Comparison of ENCODE assay signal across 8 cellular contexts in genomic region chr1:2194319-2194897, GRCh38. TPM values are rescaled to one million over a fixed set of nuclear protein-coding genes. Genes with fewer than 3 reads are reported as not detected.
DNase-seq lines count a peak whose midpoint lies in the region; ATAC-seq and TF ChIP-seq lines count a peak whose summit lies in the region.

Gene FAAP20, minus strand, starts transcription at chr1:2194772. Its CDS starts 23 bp downstream, at chr1:2194749.

- H3K4me3 ChIP-seq in AG04449 (ENCODE audit: low read depth, low read length): peak within 1 kb of the TSS; percentile 66

- TF ChIP-seq CTCF in AG04449 (IDR thresholded peaks at IDR 0.05; ENCODE audit: insufficient read depth, low read length, missing control alignments) (no peak), nephron (IDR thresholded peaks at IDR 0.05; ENCODE audit: unreplicated experiment in 3 of 3) (no peak)

- ATAC-seq in GM18498 (IDR thresholded peaks at IDR 0.05; ENCODE audit: unreplicated experiment) (peak; percentile 53), HG02870 (IDR thresholded peaks at IDR 0.05; ENCODE audit: unreplicated experiment) (peak; percentile 43)

- no peaks in the 10 kb centered on the region for H3K27me3 Mint-ChIP-seq in nephron (ENCODE audit: low read depth)

- POLR2A ChIA-PET in AG04449 (lab: Yijun Ruan, JAX): interaction anchor here (0.7 to 1.5 kb wide), 10 partner anchors 33 to 213 kb away, joined by 3 to 9 read pairs (median 4); partner anchors contain the start of genes MORN1, RER1 and SKI

- CTCF ChIA-PET in AG04449 (lab: Yijun Ruan, JAX): interaction anchor here (0.7 to 26.3 kb wide), 37 partner anchors 11 to 1230 kb away, joined by 3 to 891 read pairs (median 6); partner anchors contain the start of genes MORN1, PEX10, RER1 and SKI

- H3K27ac ChIP-seq in temporal lobe (ENCODE audit: low read depth, low read length): peak within 1 kb of the TSS; percentile 47

- H3K27ac Mint-ChIP-seq in nephron: peak within 1 kb of the TSS; percentile 83 to 95 (median 94)

- H3K4me3 Mint-ChIP-seq in nephron: peak within 1 kb of the TSS; percentile 90 to 91 (median 91)

- no peaks in the 10 kb centered on the region for H3K9me3 Mint-ChIP-seq in nephron

- H3K36me3 Mint-ChIP-seq in nephron (ENCODE audit: low read depth): peaks cover 3% of the 10 kb centered on the region

- DNase-seq in AG04449 (ENCODE audit: low read depth, low spot score) (no peak), NCI-H2196 (lab: John Stamatoyannopoulos, UW; ENCODE audit: unreplicated experiment) (peak; percentile 71), fibroblast of peridontal ligament (ENCODE audit: extremely low read depth) (peak; percentile 53)
- peak; percentile 46 to 66 for DNase-seq in activated T-helper 1 cell treated with anti-CD3 and anti-CD28 coated beads, Interleukin-2, amount 50 U/mL, for 16 hours (ENCODE audit: low read depth in 1 of 2, low spot score in 1 of 2)

- H3K4me1 Mint-ChIP-seq in nephron: peaks cover 26% of the 10 kb centered on the region

RNA-seq across cellular contexts. Expression of gene FAAP20, which starts in this region (rescaled TPM):
- 24.6 TPM for total RNA-seq in temporal lobe
